Comparison of ENCODE assay signal across 11 cellular contexts in the genomic region with DNA sequence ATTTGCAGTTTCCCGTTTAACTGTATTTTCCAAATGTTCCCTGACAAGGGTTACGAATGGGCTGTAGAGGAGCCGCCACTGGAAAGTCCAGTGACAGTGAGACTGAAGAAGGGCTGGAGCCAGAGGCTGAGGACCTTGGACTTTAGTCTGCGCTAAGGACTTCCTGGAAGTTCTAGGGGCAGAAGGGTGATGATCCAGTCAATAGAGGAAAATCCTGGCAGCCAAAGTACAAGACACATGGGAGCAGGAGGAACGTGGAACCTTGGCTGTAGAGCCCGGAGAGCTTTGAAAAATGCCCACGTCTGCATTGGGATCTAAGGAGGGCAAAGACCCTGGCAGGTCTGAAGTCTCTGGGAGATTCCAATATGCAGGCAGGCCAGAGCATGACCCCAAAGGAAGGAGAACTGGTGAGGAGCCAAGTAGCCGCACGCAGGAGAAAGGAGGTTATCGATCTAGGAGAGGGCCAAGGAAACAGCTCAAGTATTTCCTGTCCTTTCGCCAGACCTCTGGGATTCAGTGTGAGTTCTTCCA. TPM values are rescaled to one million over a fixed set of nuclear protein-coding genes. Genes with fewer than 3 reads are reported as not detected.
DNase-seq lines count a peak whose midpoint lies in the region; ATAC-seq, FAIRE-seq and TF ChIP-seq lines count a peak whose summit lies in the region.
"Had no signal": no experiment of that assay in that cellular context is flagged by ENCODE, and none has a peak within 500 bp of the region (broad histone marks: within the 10 kb centered on the region; RNA-seq: fewer than 3 reads in every experiment).

No MANE protein-coding gene starts in this region.

- H3K4me1 Mint-ChIP-seq in activated naive CD4-positive, alpha-beta T cell treated with anti-CD3 and anti-CD28 coated beads, Interleukin-2, amount 50 U/mL, for 24 hours = peaks cover 100% of the 10 kb centered on the region
- H3K4me1 Mint-ChIP-seq in type B pancreatic cell (ENCODE audit: unreplicated experiment) = peaks cover 71% of the 10 kb centered on the region

- no peak for ATAC-seq in GM12878
- peak; percentile 73 to 87 (median 83) for ATAC-seq in right lobe of liver
- ATAC-seq in GM18519 (IDR thresholded peaks at IDR 0.05; ENCODE audit: low FRiP score, unreplicated experiment) = no peak

- POLR2A ChIA-PET in GM12878 (lab: Charles Lee) = interaction anchor here (0.8 to 2.9 kb wide), 3 partner anchors 19 to 47 kb away, joined by 3 to 22 read pairs (median 3); no protein-coding TSS in a partner anchor

- WGBS in GM12878 (ENCODE audit: insufficient coverage, insufficient replicate concordance, low lambda C conversion rate, missing lambda C conversion rate) = 85% methylated on average over 11 of the region's 11 CpGs
- 23% methylated on average over 10 of the region's 11 CpGs for WGBS in right lobe of liver (ENCODE audit: insufficient coverage, low coverage, low lambda C conversion rate, missing lambda C conversion rate)

- H3K9me3 Mint-ChIP-seq in activated naive CD4-positive, alpha-beta T cell treated with anti-CD3 and anti-CD28 coated beads, Interleukin-2, amount 50 U/mL, for 24 hours = peaks cover 9% of the 10 kb centered on the region
- H3K9me3 Mint-ChIP-seq in type B pancreatic cell = no peaks in the 10 kb centered on the region

- H3K4me2 ChIP-seq in GM12878 (ENCODE audit: control insufficient read depth, insufficient read depth) = no peak overlapping the region
- H3K4me2 ChIP-seq: KMS-11 had no signal

- RAD21 ChIA-PET in GM12878 (lab: Charles Lee; ENCODE audit: unreplicated experiment) = interaction anchor here (0.6 to 6.0 kb wide), 3 partner anchors 20 to 108 kb away, joined by 3 to 73 read pairs (median 8); partner anchors contain the start of gene MBP

- no peak for TF ChIP-seq RAD21 in GM12878 (IDR thresholded peaks at IDR 0.05; ENCODE audit: insufficient read depth, low read depth, low read length)

- peak overlapping the region; percentile 99 for H3K27ac Mint-ChIP-seq in activated naive CD4-positive, alpha-beta T cell treated with anti-CD3 and anti-CD28 coated beads, Interleukin-2, amount 50 U/mL, for 24 hours
- H3K27ac Mint-ChIP-seq in type B pancreatic cell = peak overlapping the region; percentile 99

- H3K27me3 ChIP-seq in GM12878 (replicated peaks in 1 of 2; ENCODE audit: control insufficient read depth in 2 of 2, insufficient read depth in 2 of 2, low read length in 1 of 2) = no peaks in the 10 kb centered on the region
- H3K27me3 ChIP-seq in right lobe of liver = no peaks in the 10 kb centered on the region

- no TSS peak for BruUV-seq in GM12878 (replicated peaks; lab: Mats Ljungman, UMichigan)

- intact Hi-C loops in GM12878 (cut with micrococcal nuclease; ENCODE audit: unreplicated experiment) (no loop called here), right lobe of liver (cut with DNase I) (no loop called here)

- H3K4me3 ChIP-seq in GM12878 (no peak overlapping the region), right lobe of liver (no peak overlapping the region)

- peak overlapping the region; percentile 51 for H3K4me3 Mint-ChIP-seq in activated naive CD4-positive, alpha-beta T cell treated with anti-CD3 and anti-CD28 coated beads, Interleukin-2, amount 50 U/mL, for 24 hours
- H3K4me3 Mint-ChIP-seq in type B pancreatic cell = peak overlapping the region; percentile 23

- H2AFZ ChIP-seq in GM12878 (ENCODE audit: control insufficient read depth, low read depth, low read length) = no peak overlapping the region

- CTCF ChIA-PET in GM12878 (lab: Yijun Ruan, JAX) = interaction anchor here (0.8 to 6.1 kb wide), 2 partner anchors 20 to 37 kb away, joined by 3 to 49 read pairs; no protein-coding TSS in a partner anchor

- H3K4me1 ChIP-seq in GM12878 (ENCODE audit: control insufficient read depth, insufficient read depth, low read length) (peaks cover 81% of the 10 kb centered on the region), right lobe of liver (peaks cover 0 to 28% (median 20%) of the 10 kb centered on the region in 4 donors)

- H3K36me3 Mint-ChIP-seq in activated naive CD4-positive, alpha-beta T cell treated with anti-CD3 and anti-CD28 coated beads, Interleukin-2, amount 50 U/mL, for 24 hours = peaks cover 19% of the 10 kb centered on the region
- peaks cover 11% of the 10 kb centered on the region for H3K36me3 Mint-ChIP-seq in type B pancreatic cell

- H3K27ac ChIP-seq in GM12878 (ENCODE audit: control insufficient read depth, insufficient read depth) (peak overlapping the region; percentile 99; the same call in 1 of the 2 replicates), right lobe of liver (peak overlapping the region; percentile 64 to 81 (median 65))
- H3K27ac ChIP-seq: KMS-11 had no signal

- H3K27me3 Mint-ChIP-seq in activated naive CD4-positive, alpha-beta T cell treated with anti-CD3 and anti-CD28 coated beads, Interleukin-2, amount 50 U/mL, for 24 hours = no peaks in the 10 kb centered on the region
- H3K27me3 Mint-ChIP-seq in type B pancreatic cell = no peaks in the 10 kb centered on the region

- DNase-seq in activated naive CD4-positive, alpha-beta T cell (lab: John Stamatoyannopoulos, UW) = no peak
- DNase-seq in GM12878 (ENCODE audit: low read depth, low spot score) (no peak), right lobe of liver (peak in 1 of 3 donors; percentile 73), type B pancreatic cell (ENCODE audit: extremely low spot score, unreplicated experiment) (no peak), NOMO-1 treated with DMSO at 0.1 percent for 48 hours (lab: John Stamatoyannopoulos, UW; ENCODE audit: unreplicated experiment) (no peak), NCI-H69 (lab: John Stamatoyannopoulos, UW) (no peak)
- DNase-seq: COR-L47, substantia nigra had no signal

- SMC1A ChIA-PET in GM12878 (lab: Charles Lee; ENCODE audit: uncharacterized antibody, unreplicated experiment) = interaction anchor here (0.9 to 6.4 kb wide), 3 partner anchors 19 to 26 kb away, joined by 3 to 38 read pairs (median 22); no protein-coding TSS in a partner anchor

- TF ChIP-seq CTCF in GM12878 (IDR thresholded peaks at IDR 0.05 in 2 of 3, conservative IDR thresholded peaks at IDR 0.05 in 1 of 3; ENCODE audit: control insufficient read depth in 2 of 3, extremely low read depth in 1 of 3, insufficient read depth in 1 of 3, low read depth in 3 of 3, low read length in 3 of 3) = no peak
- no peak for TF ChIP-seq CTCF in right lobe of liver (IDR thresholded peaks at IDR 0.05)
- no peak for TF ChIP-seq CTCF in type B pancreatic cell (conservative IDR thresholded peaks at IDR 0.05)

- peaks cover 65% of the 10 kb centered on the region for H3K79me2 ChIP-seq in GM12878 (ENCODE audit: control insufficient read depth, insufficient read depth, low read length)

- H3K9ac ChIP-seq in GM12878 (ENCODE audit: control insufficient read depth, insufficient read depth, low read length) = no peak overlapping the region
- H3K9ac ChIP-seq: KMS-11 had no signal

- FAIRE-seq in GM12878 (lab: Jason Lieb, UNC) = no peak

- in situ Hi-C loops in GM12878 (cut with MboI) = loop anchor here (25.0 kb wide), 1 partner anchor 1892 kb away; the partner anchor contains the start of genes PTGR3 and TSHZ1

- H4K20me1 ChIP-seq in GM12878 (ENCODE audit: control insufficient read depth, insufficient read depth) = peaks cover 2% of the 10 kb centered on the region; the same call in 1 of the 2 replicates

- H3K9me3 ChIP-seq in GM12878 (replicated peaks; ENCODE audit: control insufficient read depth, insufficient read depth, low read length) (no peaks in the 10 kb centered on the region; the same call in 1 of the 3 replicates), right lobe of liver (no peaks in the 10 kb centered on the region)

- TF ChIP-seq EP300 in GM12878 (IDR thresholded peaks at IDR 0.05; ENCODE audit: borderline replicate concordance in 1 of 2, control insufficient read depth in 1 of 2, low read depth in 2 of 2, low read length in 2 of 2) = no peak

- no peak for TF ChIP-seq POLR2A in GM12878 (IDR thresholded peaks at IDR 0.05; ENCODE audit: low read depth, low read length)
- TF ChIP-seq POLR2A in right lobe of liver (IDR thresholded peaks at IDR 0.05) = no peak

- peaks cover 8 to 9% of the 10 kb centered on the region in 2 experiments for H3K36me3 ChIP-seq in GM12878 (ENCODE audit: control insufficient read depth in 2 of 2, insufficient read depth in 2 of 2, low read length in 1 of 2)
- no peaks in the 10 kb centered on the region for H3K36me3 ChIP-seq in right lobe of liver

TF ChIP-seq in GM12878, 131 proteins besides CTCF, POLR2A, EP300 and RAD21 (continues in another document):
- TF ChIP-seq ZNF24 (IDR thresholded peaks at IDR 0.05) = no peak
- no peak for TF ChIP-seq BHLHE40 (IDR thresholded peaks at IDR 0.05; ENCODE audit: borderline replicate concordance in 1 of 2, low read depth in 2 of 2, low read length in 1 of 2)
- TF ChIP-seq, protein P1, sequence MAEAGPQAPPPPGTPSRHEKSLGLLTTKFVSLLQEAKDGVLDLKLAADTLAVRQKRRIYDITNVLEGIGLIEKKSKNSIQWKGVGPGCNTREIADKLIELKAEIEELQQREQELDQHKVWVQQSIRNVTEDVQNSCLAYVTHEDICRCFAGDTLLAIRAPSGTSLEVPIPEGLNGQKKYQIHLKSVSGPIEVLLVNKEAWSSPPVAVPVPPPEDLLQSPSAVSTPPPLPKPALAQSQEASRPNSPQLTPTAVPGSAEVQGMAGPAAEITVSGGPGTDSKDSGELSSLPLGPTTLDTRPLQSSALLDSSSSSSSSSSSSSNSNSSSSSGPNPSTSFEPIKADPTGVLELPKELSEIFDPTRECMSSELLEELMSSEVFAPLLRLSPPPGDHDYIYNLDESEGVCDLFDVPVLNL (IDR thresholded peaks at IDR 0.05; ENCODE audit: low read depth, low read length) = no peak
- TF ChIP-seq SPI1 (IDR thresholded peaks at IDR 0.05; ENCODE audit: borderline replicate concordance, insufficient read depth, low read depth, low read length) = no peak

RNA-seq across cellular contexts. Expression of gene MBP, which starts 28.5 kb away (rescaled TPM):
- 143 and 147 TPM in 2 replicates for total RNA-seq in GM12878 (2013; cell fraction: nucleolus; rRNA removed)
- total RNA-seq in GM12878 (2014; rRNA removed) (41.1 and 43.2 TPM in 2 replicates), GM12878 (2014; rRNA removed; fragmentation: Illumina TruSeq; extraction: Trizol) (33.5 and 34.6 TPM in 2 replicates), GM12878 (2021) (52.5 and 55.8 TPM in 2 replicates), right lobe of liver (10 to 100 TPM; 24.0 to 40.8 (median 27.6) TPM), type B pancreatic cell (ENCODE audit: low replicate concordance) (14.5 and 34.0 TPM in 2 replicates)
- polyA plus RNA-seq in GM12878 (2011; ENCODE audit: low read depth) = 19.6 TPM
- polyA plus RNA-seq in GM12878 (2011; rRNA removed) (67.8 and 75.9 TPM in 2 replicates), GM12878 (2014; fragmentation: Illumina TruSeq; extraction: Trizol) (38.6 and 41.9 TPM in 2 replicates), GM12878 (2014; fragmentation: Nextera tagmentation; extraction: Ambion mirVana) (10 to 100 TPM; 12.2 to 13.3 TPM), GM12878 (2014; rRNA removed) (34.0 and 35.0 TPM in 2 replicates), GM12878 (2016; fragmentation: Nextera tagmentation; extraction: Ambion mirVana) (10 to 100 TPM; 42.2 to 42.4 TPM)
- 43.5 and 56.5 TPM in 2 replicates for polyA plus RNA-seq in GM12878 (2011; cell fraction: cytosol; rRNA removed)
- polyA plus RNA-seq in GM12878 (2011; cell fraction: nucleus; rRNA removed) = 42.3 and 48.6 TPM in 2 replicates
- polyA plus RNA-seq in GM12878 (2012) = 22.9 and 32.1 TPM in 2 replicates
- 65.0 and 79.1 TPM in 2 replicates for polyA minus RNA-seq in GM12878 (2011; rRNA and poly(A)+ RNA removed)
- polyA minus RNA-seq in GM12878 (2011; cell fraction: cytosol; rRNA and poly(A)+ RNA removed) = 29.4 and 33.1 TPM in 2 replicates
- 36.0 and 54.1 TPM in 2 replicates for polyA minus RNA-seq in GM12878 (2011; cell fraction: nucleus; rRNA and poly(A)+ RNA removed)

Comparison
In these comparisons a context has a peak if more than half of its experiments do, and no peak if none do; other contexts are left out.
1. ATAC-seq: peak in right lobe of liver (4 of 4); none in GM12878 (single experiment) and GM18519 (single experiment).